ENCODE assay signal across 8 cellular contexts in the genomic region with DNA sequence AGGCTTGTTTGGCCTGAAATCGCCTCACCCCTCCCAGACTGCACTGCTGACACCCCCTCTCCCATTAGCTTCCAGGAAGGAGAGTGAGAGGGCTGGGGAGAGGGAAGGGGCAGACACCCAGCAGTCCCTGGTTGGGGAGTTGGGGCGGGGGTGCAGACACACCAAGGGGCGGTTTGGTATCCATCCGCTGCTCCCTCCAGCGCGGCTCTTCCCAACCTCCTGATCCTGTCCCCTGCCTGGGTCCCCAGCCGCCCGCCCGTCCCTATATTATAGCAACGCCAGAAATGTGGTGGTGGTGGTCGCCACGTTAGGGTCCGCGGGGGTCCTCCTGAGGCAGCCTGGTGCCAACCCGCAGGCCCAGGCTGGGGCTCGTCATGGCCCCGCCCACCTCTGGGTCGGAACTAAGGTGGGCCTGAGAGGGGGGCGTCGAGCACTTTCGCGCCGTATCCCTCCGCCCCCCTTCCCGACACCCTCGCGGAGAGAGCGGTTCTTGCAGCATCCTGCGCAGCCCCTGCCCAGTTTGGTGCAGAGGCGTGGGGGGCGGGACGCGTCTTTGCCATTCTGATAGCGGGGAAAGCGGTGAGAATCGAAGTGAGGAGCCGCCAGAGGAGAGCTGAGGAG. TPM values are rescaled to one million over a fixed set of nuclear protein-coding genes. Genes with fewer than 3 reads are reported as not detected.
A peak's percentile ranks its signal among the peaks of the same experiment; 100 is the strongest.
DNase-seq lines count a peak whose midpoint lies in the region; ATAC-seq and TF ChIP-seq lines count a peak whose summit lies in the region.

No MANE protein-coding gene starts in this region.

- H3K36me3 ChIP-seq in transverse colon = no peaks in the 10 kb centered on the region

- peak overlapping the region in 1 of 4 donors; percentile 6 for H3K27ac ChIP-seq in transverse colon

- H3K4me1 ChIP-seq in transverse colon = no peaks in the 10 kb centered on the region

- TF ChIP-seq POLR2A in lower leg skin (IDR thresholded peaks at IDR 0.05) (no peak), transverse colon (IDR thresholded peaks at IDR 0.05) (no peak)

- no peaks in the 10 kb centered on the region for H3K27me3 ChIP-seq in transverse colon

- H3K9me3 ChIP-seq in transverse colon = no peaks in the 10 kb centered on the region

- TF ChIP-seq EP300 in transverse colon (IDR thresholded peaks at IDR 0.05; ENCODE audit: low read depth) = no peak

- intact Hi-C loops in lower leg skin (cut with DNase I; ENCODE audit: low total_unique reads) (no loop called here), transverse colon (cut with DNase I; ENCODE audit: low total_unique reads) (no loop called here)

- H3K4me3 ChIP-seq in astrocyte of the cerebellum (ENCODE audit: low read depth, low read length) (peak overlapping the region; percentile 52), lower leg skin (ENCODE audit: low read depth, poor library complexity, severe bottlenecking) (peak overlapping the region; percentile 40), transverse colon (peak overlapping the region; percentile 35 to 59 (median 42))

- 45 to 60% methylated on average over 1 to 28 of the region's 37 CpGs for WGBS in lower leg skin, 2 donors
- WGBS in transverse colon (ENCODE audit: low coverage in 1 of 2), 2 donors = 55% methylated on average over 35 of the region's 37 CpGs; no CpG with 5 or more reads in 1 of the 2 donors

- TF ChIP-seq CTCF in astrocyte of the cerebellum (IDR thresholded peaks at IDR 0.05; ENCODE audit: low read depth, low read length, missing control alignments) (no peak), lower leg skin (IDR thresholded peaks at IDR 0.05) (no peak), transverse colon (IDR thresholded peaks at IDR 0.05) (no peak)

- in situ Hi-C loops in astrocyte of the cerebellum (cut with HindIII; ENCODE audit: low sequenced_read_pairs) (no loop called here), transverse colon (cut with MboI; ENCODE audit: low pct_ligation_motif_present in 1 of 4, low pct_unique_long_range_greater_than_20kb in 1 of 4, low sequenced_read_pairs in 3 of 4) (no loop called here)

- ATAC-seq in HG02852 (IDR thresholded peaks at IDR 0.05; ENCODE audit: unreplicated experiment) = no peak
- ATAC-seq in HG03025 (IDR thresholded peaks at IDR 0.05; ENCODE audit: low FRiP score, unreplicated experiment) = no peak

- DNase-seq in activated T-cell treated with anti-CD3 and anti-CD28 coated beads for 48 hours (ENCODE audit: low read depth) = peak; percentile 2
- DNase-seq in activated T-cell treated with anti-CD3 and anti-CD28 coated beads for 4 hours = no peak
- DNase-seq in astrocyte of the cerebellum (ENCODE audit: low read depth) = no peak
- DNase-seq in lower leg skin (ENCODE audit: low spot score in 2 of 2) = no peak
- no peak for DNase-seq in transverse colon
- no peak for DNase-seq in pons (ENCODE audit: low spot score)

RNA-seq across cellular contexts. Expression of a gene that starts 25.1 kb away (rescaled TPM):
- total RNA-seq in lower leg skin (1 to 10 TPM; 2.6 to 3.8 (median 3.1) TPM), transverse colon (1 to 10 TPM in 2 of 4 donors, not detected in 2; 1.5 to 4.0 TPM)

RNA-seq across cellular contexts. Expression of a gene that starts 33.4 kb away (rescaled TPM):
- total RNA-seq in lower leg skin = 10 to 100 TPM in 2 of 4 donors, 1 to 10 TPM in 2; 4.4 to 14.7 (median 9.5) TPM
- 1 to 10 TPM; 1.2 to 4.6 (median 2.7) TPM for total RNA-seq in transverse colon
